In genomic region chr2:67936995-67937394, GRCh38 we compare ENCODE assay signal across 28 cellular contexts.
"Had no signal": no experiment of that assay in that cellular context is flagged by ENCODE, and none has a peak within 500 bp of the region (broad histone marks: within the 10 kb centered on the region; RNA-seq: fewer than 3 reads in every experiment).

No MANE protein-coding gene starts in this region.

- H3K36me3 ChIP-seq: brain microvascular endothelial cell, heart left ventricle, ovary, prostate gland, thyroid gland, upper lobe of right lung had no signal

- DNase-seq: activated B cell treated with CpG ODN at 0.5 μM for 24 hours; activated CD4-positive, alpha-beta T cell treated with anti-CD3 and anti-CD28 coated beads, Interleukin-2, amount 50 U/mL, for 1 hour; activated effector memory CD4-positive, alpha-beta T cell treated with anti-CD3 and anti-CD28 coated beads, Interleukin-2, amount 50 U/mL, for 16 hours; activated naive CD4-positive, alpha-beta T cell treated with anti-CD3 and anti-CD28 coated beads for 36 hours; activated naive CD8-positive, alpha-beta T cell treated with anti-CD3 and anti-CD28 coated beads, Interleukin-2, amount 10 ng/mL, durations not matched to agents 7 days and 5 days; activated T-cell treated with anti-CD3 and anti-CD28 coated beads, Interleukin-2, amount 50 U/mL, for 1 hour; brain microvascular endothelial cell; caudate nucleus; foreskin fibroblast; heart left ventricle; hypothalamus; immature natural killer cell; kidney; left colon; naive thymus-derived CD4-positive, alpha-beta T cell; ovary; retina; small intestine; stimulated activated CD4-positive, alpha-beta T cell treated with anti-CD3 and anti-CD28 coated beads, Interleukin-4, amount 100 ng/mL, for 24 hours; T-helper 9 cell; thyroid gland; upper lobe of right lung had no signal

- ATAC-seq: esophagus mucosa; heart left ventricle; left colon; naive thymus-derived CD4-positive, alpha-beta T cell; sciatic nerve; stimulated activated effector memory CD8-positive, alpha-beta T cell treated with anti-CD3 and anti-CD28 coated beads, Interleukin-12 subunit alpha, Interleukin-12 subunit beta, amount 100 ng/mL, for 72 hours; upper lobe of right lung had no signal

- H3K27ac ChIP-seq: brain microvascular endothelial cell, heart left ventricle, ovary, prostate gland, thyroid gland, upper lobe of right lung had no signal

- H3K4me1 ChIP-seq: heart left ventricle, prostate gland, thyroid gland, upper lobe of right lung had no signal

- H3K4me3 ChIP-seq: heart left ventricle, ovary, prostate gland, thyroid gland, upper lobe of right lung had no signal

- H3K27me3 ChIP-seq: brain microvascular endothelial cell, heart left ventricle, ovary, thyroid gland, upper lobe of right lung had no signal

- FAIRE-seq: astrocyte, endothelial cell of umbilical vein, kidney, small intestine had no signal

- H3K9me3 ChIP-seq: heart left ventricle, ovary, prostate gland, thyroid gland, upper lobe of right lung had no signal
